In genomic region chr15:30929064-30929669, GRCh38 we compare ENCODE assay signal across 19 cellular contexts. TPM values are rescaled to one million over a fixed set of nuclear protein-coding genes. Genes with fewer than 3 reads are reported as not detected.
A peak's percentile ranks its signal among the peaks of the same experiment; 100 is the strongest.
DNase-seq lines count a peak whose midpoint lies in the region; TF ChIP-seq lines count a peak whose summit lies in the region.
"Had no signal": no experiment of that assay in that cellular context is flagged by ENCODE, and none has a peak within 500 bp of the region (broad histone marks: within the 10 kb centered on the region; RNA-seq: fewer than 3 reads in every experiment).

No MANE protein-coding gene starts in this region.

- no peaks in the 10 kb centered on the region for H3K27me3 ChIP-seq in vagina
- H3K27me3 ChIP-seq: esophagus squamous epithelium, ovary had no signal

- H3K4me1 Mint-ChIP-seq in osteocyte (ENCODE audit: unreplicated experiment): peaks cover 4% of the 10 kb centered on the region
- H3K4me1 Mint-ChIP-seq in activated CD4-positive, alpha-beta memory T cell treated with anti-CD3 and anti-CD28 coated beads, Interleukin-2, amount 10 ng/mL, durations not matched to agents 7 days and 5 days: peaks cover 6% of the 10 kb centered on the region

- DNase-seq in COLO668 (lab: John Stamatoyannopoulos, UW; ENCODE audit: unreplicated experiment) (peak; percentile 46), M059J (ENCODE audit: low read depth) (peak; percentile 7), NCI-H774 (lab: John Stamatoyannopoulos, UW) (peak; percentile 43), kidney tubule cell (ENCODE audit: low spot score) (peak; percentile 8), osteocyte (ENCODE audit: extremely low spot score, unreplicated experiment) (no peak), vagina (ENCODE audit: extremely low spot score in 2 of 2) (no peak), AG08396 (ENCODE audit: low spot score) (no peak)
- no peak for DNase-seq in activated CD4-positive, alpha-beta memory T cell treated with anti-CD3 and anti-CD28 coated beads, Interleukin-2, amount 10 ng/mL, durations not matched to agents 7 days and 5 days
- DNase-seq: activated effector memory CD4-positive, alpha-beta T cell treated with Interleukin-2 at 50 U/mL for 16 hours; aorta; cortex of kidney; esophagus squamous epithelium; HFFc6; KG1; kidney glomerular epithelial cell; ovary; PC-9 had no signal

- H3K9me3 Mint-ChIP-seq in osteocyte (ENCODE audit: unreplicated experiment): no peaks in the 10 kb centered on the region
- H3K9me3 Mint-ChIP-seq in activated CD4-positive, alpha-beta memory T cell treated with anti-CD3 and anti-CD28 coated beads, Interleukin-2, amount 10 ng/mL, durations not matched to agents 7 days and 5 days: no peaks in the 10 kb centered on the region
- H3K9me3 Mint-ChIP-seq: HFFc6; stimulated activated effector memory CD8-positive, alpha-beta T cell treated with anti-CD3 and anti-CD28 coated beads, Interleukin-12 subunit alpha, Interleukin-12 subunit beta, amount 100 ng/mL, for 72 hours had no signal

- TF ChIP-seq POLR2A in vagina (IDR thresholded peaks at IDR 0.05): no peak

- no peak overlapping the region for H3K27ac ChIP-seq in vagina
- H3K27ac ChIP-seq: esophagus squamous epithelium, ovary, PC-9, skin epidermis had no signal

- peaks cover 49% of the 10 kb centered on the region for H3K36me3 Mint-ChIP-seq in osteocyte (ENCODE audit: unreplicated experiment)
- peaks cover 21% of the 10 kb centered on the region for H3K36me3 Mint-ChIP-seq in activated CD4-positive, alpha-beta memory T cell treated with anti-CD3 and anti-CD28 coated beads, Interleukin-2, amount 10 ng/mL, durations not matched to agents 7 days and 5 days (ENCODE audit: low read depth)

- H3K27me3 Mint-ChIP-seq in osteocyte (ENCODE audit: unreplicated experiment): no peaks in the 10 kb centered on the region
- H3K27me3 Mint-ChIP-seq in activated CD4-positive, alpha-beta memory T cell treated with anti-CD3 and anti-CD28 coated beads, Interleukin-2, amount 10 ng/mL, durations not matched to agents 7 days and 5 days: no peaks in the 10 kb centered on the region

- no peak overlapping the region for H3K27ac Mint-ChIP-seq in osteocyte (ENCODE audit: unreplicated experiment)
- H3K27ac Mint-ChIP-seq in activated CD4-positive, alpha-beta memory T cell treated with anti-CD3 and anti-CD28 coated beads, Interleukin-2, amount 10 ng/mL, durations not matched to agents 7 days and 5 days: no peak overlapping the region
- H3K27ac Mint-ChIP-seq: HFFc6; stimulated activated effector memory CD8-positive, alpha-beta T cell treated with anti-CD3 and anti-CD28 coated beads, Interleukin-12 subunit alpha, Interleukin-12 subunit beta, amount 100 ng/mL, for 72 hours had no signal

- intact Hi-C loops in vagina (cut with DNase I): no loop called here

- H3K4me3 ChIP-seq in vagina: no peak overlapping the region
- H3K4me3 ChIP-seq: esophagus squamous epithelium, ovary, PC-9, skin epidermis had no signal

- no peaks in the 10 kb centered on the region for H3K9me3 ChIP-seq in vagina
- H3K9me3 ChIP-seq: esophagus squamous epithelium, ovary had no signal

- no peak for TF ChIP-seq CTCF in osteocyte (IDR thresholded peaks at IDR 0.05)
- TF ChIP-seq CTCF in vagina (IDR thresholded peaks at IDR 0.05): no peak

- CTCF ChIA-PET in activated CD4-positive, alpha-beta memory T cell treated with anti-CD3 and anti-CD28 coated beads, Interleukin-2, amount 10 ng/mL, durations not matched to agents 7 days and 5 days (lab: Charles Lee): interaction anchor here (1.3 kb wide), 1 partner anchor 200 kb away, joined by 3 read pairs; no protein-coding TSS in a partner anchor

- H3K4me3 Mint-ChIP-seq in osteocyte (ENCODE audit: unreplicated experiment): no peak overlapping the region
- H3K4me3 Mint-ChIP-seq in activated CD4-positive, alpha-beta memory T cell treated with anti-CD3 and anti-CD28 coated beads, Interleukin-2, amount 10 ng/mL, durations not matched to agents 7 days and 5 days: no peak overlapping the region
- H3K4me3 Mint-ChIP-seq: HFFc6; stimulated activated effector memory CD8-positive, alpha-beta T cell treated with anti-CD3 and anti-CD28 coated beads, Interleukin-12 subunit alpha, Interleukin-12 subunit beta, amount 100 ng/mL, for 72 hours had no signal

- POLR2A ChIA-PET in activated CD4-positive, alpha-beta memory T cell treated with anti-CD3 and anti-CD28 coated beads, Interleukin-2, amount 10 ng/mL, durations not matched to agents 7 days and 5 days (lab: Charles Lee): no interaction called here

- peaks cover 7 to 54% of the 10 kb centered on the region in 2 donors for H3K36me3 ChIP-seq in vagina
- H3K36me3 ChIP-seq: ovary had no signal

- H3K4me1 ChIP-seq in vagina: no peaks in the 10 kb centered on the region

RNA-seq across cellular contexts. Expression of gene FAN1, which starts 25.5 kb away (rescaled TPM):
- 9.6 and 13.5 TPM in 2 replicates for total RNA-seq in M059J (2014; rRNA removed; shearing (Covaris generic))
- total RNA-seq in osteocyte (21.5 and 24.1 TPM in 2 replicates), vagina (16.9 TPM)
- total RNA-seq in activated CD4-positive, alpha-beta memory T cell treated with anti-CD3 and anti-CD28 coated beads, Interleukin-2, amount 10 ng/mL, durations not matched to agents 7 days and 5 days: 10 to 100 TPM; 10.1 to 10.4 TPM

Comparison
In these comparisons a context has a peak if more than half of its experiments do, and no peak if none do; other contexts are left out.
1. DNase-seq: peak in COLO668 (single experiment), M059J (single experiment), NCI-H774 (single experiment) and kidney tubule cell (single experiment); none in osteocyte (single experiment), vagina (0 of 2), activated CD4-positive, alpha-beta memory T cell treated with anti-CD3 and anti-CD28 coated beads, Interleukin-2, amount 10 ng/mL, durations not matched to agents 7 days and 5 days (single experiment) and AG08396 (single experiment).